In genomic region chr22:42434283-42434682, GRCh38 we compare ENCODE assay signal across 17 cellular contexts. TPM values are rescaled to one million over a fixed set of nuclear protein-coding genes. Genes with fewer than 3 reads are reported as not detected.
A peak's percentile ranks its signal among the peaks of the same experiment; 100 is the strongest.
DNase-seq lines count a peak whose midpoint lies in the region; ATAC-seq and TF ChIP-seq lines count a peak whose summit lies in the region.
"Had no signal": no experiment of that assay in that cellular context is flagged by ENCODE, and none has a peak within 500 bp of the region (broad histone marks: within the 10 kb centered on the region; RNA-seq: fewer than 3 reads in every experiment).

No MANE protein-coding gene starts in this region.

- H3K27me3 ChIP-seq in breast epithelium (no peaks in the 10 kb centered on the region), prostate gland (replicated peaks; ENCODE audit: insufficient read depth) (no peaks in the 10 kb centered on the region)
- H3K27me3 ChIP-seq: body of pancreas, MG63 had no signal

- intact Hi-C loops in breast epithelium (cut with DNase I; ENCODE audit: low total_unique reads): loop anchor here (10.0 kb wide), 1 partner anchor 269 kb away; no protein-coding TSS in a partner anchor
- intact Hi-C loops in prostate gland (cut with DNase I): loop anchor here (10.0 kb wide), 3 partner anchors 109 to 469 kb away; partner anchors contain the start of genes SEPTIN3 and TCF20

- DNase-seq in NCI-H146 (lab: John Stamatoyannopoulos, UW) (peak; percentile 28), NCI-H146 treated with DMSO at 0.1 percent for 48 hours (lab: John Stamatoyannopoulos, UW; ENCODE audit: unreplicated experiment) (no peak), NCI-H1694 treated with DMSO at 0.1 percent for 48 hours (lab: John Stamatoyannopoulos, UW) (peak; percentile 38), breast epithelium (ENCODE audit: low spot score in 2 of 2) (no peak), prostate gland (ENCODE audit: low spot score) (no peak), DMS53 treated with DMSO at 0.1 percent for 48 hours (lab: John Stamatoyannopoulos, UW; ENCODE audit: unreplicated experiment) (no peak), CD1c-positive myeloid dendritic cell (ENCODE audit: extremely low spot score) (no peak)
- DNase-seq: activated naive CD4-positive, alpha-beta T cell treated with anti-CD3 and anti-CD28 coated beads, Interleukin-2, amount 50 U/mL, for 16 hours; body of pancreas; hippocampal formation; left colon; MG63; NCI-H510A treated with DMSO at 0.1 percent for 48 hours had no signal

- H3K4me1 ChIP-seq in breast epithelium: peaks cover 14 to 20% of the 10 kb centered on the region in 2 donors
- peaks cover 5% of the 10 kb centered on the region for H3K4me1 ChIP-seq in prostate gland (replicated peaks)

- 28% methylated on average over 12 of the region's 12 CpGs for WGBS in prostate gland

- peak overlapping the region in 2 of 3 donors; percentile 0 to 9 for H3K4me3 ChIP-seq in breast epithelium
- no peak overlapping the region for H3K4me3 ChIP-seq in prostate gland
- H3K4me3 ChIP-seq: A549, body of pancreas, MG63 had no signal

- no peak for TF ChIP-seq POLR2A in breast epithelium (IDR thresholded peaks at IDR 0.05)
- no peak for TF ChIP-seq POLR2A in prostate gland (IDR thresholded peaks at IDR 0.05)

- H3K36me3 ChIP-seq in breast epithelium (no peaks in the 10 kb centered on the region), prostate gland (no peaks in the 10 kb centered on the region)
- H3K36me3 ChIP-seq: MG63 had no signal

- H3K27ac ChIP-seq in breast epithelium: peak overlapping the region; percentile 62 to 69
- H3K27ac ChIP-seq in prostate gland: peak overlapping the region; percentile 51 to 62
- H3K27ac ChIP-seq: A549, body of pancreas had no signal

- no peak for TF ChIP-seq CTCF in breast epithelium (IDR thresholded peaks at IDR 0.05)
- TF ChIP-seq CTCF in prostate gland (IDR thresholded peaks at IDR 0.05): peak in 1 of 4 experiments; percentile 3

- H3K9me3 ChIP-seq in breast epithelium (no peaks in the 10 kb centered on the region), prostate gland (no peaks in the 10 kb centered on the region)
- H3K9me3 ChIP-seq: A549, body of pancreas, MG63 had no signal

- no peak for ATAC-seq in GM18868 (IDR thresholded peaks at IDR 0.05; ENCODE audit: unreplicated experiment)
- ATAC-seq: A549; activated CD4-positive, CD25-positive, alpha-beta regulatory T cell treated with anti-CD3 and anti-CD28 coated beads, Interleukin-2, amount 50 U/mL, for 24 hours; body of pancreas; left colon had no signal

RNA-seq across cellular contexts. Expression of gene NFAM1, which starts 2.1 kb away (rescaled TPM):
- 1 to 10 TPM in 2 of 3 donors, under 1 TPM in 1; 0.66 to 4.3 (median 1.5) TPM for total RNA-seq in breast epithelium
- total RNA-seq in prostate gland: 1 to 10 TPM in 1 of 2 donors, under 1 TPM in 1; 0.36 to 2.4 TPM
- total RNA-seq: HT1080 had no signal

Comparison
In these comparisons a context has a peak if more than half of its experiments do, and no peak if none do; other contexts are left out.
1. DNase-seq: peak in NCI-H146 (single experiment) and NCI-H1694 treated with DMSO at 0.1 percent for 48 hours (single experiment); none in NCI-H146 treated with DMSO at 0.1 percent for 48 hours (single experiment), breast epithelium (0 of 2), prostate gland (single experiment), DMS53 treated with DMSO at 0.1 percent for 48 hours (single experiment) and CD1c-positive myeloid dendritic cell (single experiment).
2. H3K4me3 ChIP-seq: peak in breast epithelium (2 of 3); none in prostate gland (0 of 2).